22 cellular contexts compared by ENCODE assay signal in the genomic region with DNA sequence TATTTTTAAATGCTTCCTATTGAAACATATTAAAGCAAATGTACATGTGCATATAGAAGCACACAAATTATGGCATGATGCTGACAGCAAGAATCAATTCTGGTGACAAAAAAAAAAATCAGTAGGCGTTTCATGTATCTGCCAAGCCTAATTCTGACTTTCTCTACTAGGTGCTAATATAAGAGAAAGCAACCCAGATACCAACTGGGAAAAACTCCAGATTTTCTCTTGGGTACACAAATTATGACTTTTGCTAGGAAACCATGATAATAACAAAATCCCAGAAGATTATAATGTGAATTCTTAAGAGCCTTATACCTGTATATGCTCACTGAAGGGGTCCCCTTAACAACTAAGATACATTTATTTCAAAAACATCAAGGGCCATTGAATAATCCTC.
"Had no signal": no experiment of that assay in that cellular context is flagged by ENCODE, and none has a peak within 500 bp of the region (broad histone marks: within the 10 kb centered on the region; RNA-seq: fewer than 3 reads in every experiment).

No MANE protein-coding gene starts in this region.

- ATAC-seq: foreskin keratinocyte; gastroesophageal sphincter; heart left ventricle; left cardiac atrium; left lung; left ventricle myocardium superior; lower lobe of right lung; naive thymus-derived CD8-positive, alpha-beta T cell had no signal

- H3K4me1 ChIP-seq: foreskin keratinocyte, heart left ventricle, left lung, lower lobe of right lung had no signal

- H3K27me3 ChIP-seq: dorsolateral prefrontal cortex, esophagus muscularis mucosa, foreskin keratinocyte, gastroesophageal sphincter, heart left ventricle, hepatocyte, left lung had no signal

- H3K4me3 ChIP-seq: coronary artery, dorsolateral prefrontal cortex, esophagus muscularis mucosa, gastroesophageal sphincter, heart left ventricle, hepatocyte, left lung, lower lobe of right lung had no signal

- H3K36me3 ChIP-seq: esophagus muscularis mucosa, gastroesophageal sphincter, heart left ventricle, left lung, lower lobe of right lung had no signal

- H2AFZ ChIP-seq: hepatocyte had no signal

- H3K9me3 ChIP-seq: esophagus muscularis mucosa, gastroesophageal sphincter, heart left ventricle, left lung, lower lobe of right lung had no signal

- H3K36me3 Mint-ChIP-seq: immature natural killer cell; naive thymus-derived CD8-positive, alpha-beta T cell had no signal

- DNase-seq: dermis blood vessel endothelial cell; dorsolateral prefrontal cortex; effector CD4-positive, alpha-beta T cell; effector memory CD4-positive, alpha-beta T cell; foreskin keratinocyte; heart left ventricle; hypothalamus; immature natural killer cell; islet precursor cell; kidney; kidney glomerular epithelial cell; left cardiac atrium; left lung; left ventricle myocardium superior; lower lobe of right lung; mesendoderm; midbrain; naive thymus-derived CD8-positive, alpha-beta T cell had no signal

- H3K27me3 Mint-ChIP-seq: naive thymus-derived CD8-positive, alpha-beta T cell had no signal

- H3K4me3 Mint-ChIP-seq: immature natural killer cell; naive thymus-derived CD8-positive, alpha-beta T cell had no signal

- H3K79me2 ChIP-seq: hepatocyte had no signal

- H3K4me1 Mint-ChIP-seq: immature natural killer cell; naive thymus-derived CD8-positive, alpha-beta T cell had no signal

- H3K4me2 ChIP-seq: hepatocyte had no signal

- H3K27ac Mint-ChIP-seq: immature natural killer cell; naive thymus-derived CD8-positive, alpha-beta T cell had no signal

- H3K27ac ChIP-seq: coronary artery, dorsolateral prefrontal cortex, esophagus muscularis mucosa, foreskin keratinocyte, gastroesophageal sphincter, heart left ventricle, hepatocyte, left lung, lower lobe of right lung had no signal
